Comparison of ENCODE assay signal across 16 cellular contexts in genomic region chr1:21636029-21636428, GRCh38. TPM values are rescaled to one million over a fixed set of nuclear protein-coding genes. Genes with fewer than 3 reads are reported as not detected.
DNase-seq lines count a peak whose midpoint lies in the region; ATAC-seq, FAIRE-seq and TF ChIP-seq lines count a peak whose summit lies in the region.
"Had no signal": no experiment of that assay in that cellular context is flagged by ENCODE, and none has a peak within 500 bp of the region (broad histone marks: within the 10 kb centered on the region; RNA-seq: fewer than 3 reads in every experiment).

No MANE protein-coding gene starts in this region.

- no peak overlapping the region for H4K8ac ChIP-seq in H1 (ENCODE audit: extremely low read depth, insufficient read depth, low read length)

- no peak overlapping the region for H3K14ac ChIP-seq in H1 (ENCODE audit: insufficient read length)

- ATAC-seq in GM18873 (IDR thresholded peaks at IDR 0.05; ENCODE audit: low FRiP score, unreplicated experiment) = no peak

- 95% methylated on average over 2 of the region's 2 CpGs for WGBS in mammary epithelial cell (ENCODE audit: low coverage, missing lambda C conversion rate)
- WGBS in H1 (ENCODE audit: extremely low coverage in 1 of 2, insufficient coverage in 1 of 2, insufficient read length in 1 of 2, insufficient replicate concordance in 2 of 2, low coverage in 1 of 2, low lambda C conversion rate in 2 of 2, missing lambda C conversion rate in 1 of 2), 2 experiments = 90% methylated on average over 2 of the region's 2 CpGs; no CpG with 5 or more reads in 1 of the 2 experiments
- 92 to 100% (median 96%) methylated on average over 2 of the region's 2 CpGs for WGBS in stomach, 5 donors

- H4K91ac ChIP-seq in H1 (replicated peaks; ENCODE audit: insufficient read length, low read length) = no peak overlapping the region

- H3K23ac ChIP-seq in H1 (ENCODE audit: insufficient read length) = no peak overlapping the region

- dilution Hi-C loops in mammary epithelial cell (cut with HindIII; ENCODE audit: low sequenced_read_pairs) = no loop called here

- H3K79me2 ChIP-seq in mammary epithelial cell (ENCODE audit: insufficient read depth, low read length) (no peaks in the 10 kb centered on the region), PC-9 (ENCODE audit: low read depth) (no peaks in the 10 kb centered on the region), H1 (ENCODE audit: control insufficient read depth in 1 of 2, insufficient read depth in 2 of 2, low read length in 2 of 2) (no peaks in the 10 kb centered on the region)

- no peaks in the 10 kb centered on the region for H3K27me3 ChIP-seq in breast epithelium
- no peaks in the 10 kb centered on the region for H3K27me3 ChIP-seq in mammary epithelial cell (ENCODE audit: insufficient read depth, low read length)
- H3K27me3 ChIP-seq in PC-9 (ENCODE audit: insufficient read depth, low read depth) = no peaks in the 10 kb centered on the region
- no peaks in the 10 kb centered on the region for H3K27me3 ChIP-seq in H1 (replicated peaks in 1 of 4; ENCODE audit: control insufficient read depth in 3 of 4, extremely low read depth in 1 of 4, insufficient read depth in 3 of 4, low read length in 3 of 4)
- H3K27me3 ChIP-seq in stomach = peaks cover 0 to 26% (median 0%) of the 10 kb centered on the region in 3 donors

- H3K27ac ChIP-seq in breast epithelium (peak overlapping the region; percentile 3 to 88), mammary epithelial cell (ENCODE audit: insufficient read depth, low read depth, low read length) (no peak overlapping the region), PC-9 (peak overlapping the region; percentile 77; the same call in 1 of the 2 replicates), H1 (ENCODE audit: low read depth, low read length) (no peak overlapping the region), stomach (peak overlapping the region in 3 of 5 donors; percentile 78 to 85 (median 84))
- H3K27ac ChIP-seq: HL-60 had no signal

- POLR2A ChIA-PET in PC-9 (lab: Charles Lee; ENCODE audit: unreplicated experiment) = no interaction called here
- POLR2A ChIA-PET in H1 (lab: Charles Lee; ENCODE audit: partially characterized antibody) = no interaction called here

- H3K56ac ChIP-seq in H1 (replicated peaks; ENCODE audit: insufficient read length, low read depth, low read length) = no peak overlapping the region

- H3K36me3 ChIP-seq in breast epithelium (no peaks in the 10 kb centered on the region), mammary epithelial cell (ENCODE audit: insufficient read depth, low read length) (no peaks in the 10 kb centered on the region), PC-9 (ENCODE audit: low read depth) (no peaks in the 10 kb centered on the region), H1 (ENCODE audit: control insufficient read depth in 2 of 4, insufficient read depth in 4 of 4, low read length in 3 of 4) (no peaks in the 10 kb centered on the region), stomach (no peaks in the 10 kb centered on the region)

- no peak for TF ChIP-seq RAD21 in H1 (IDR thresholded peaks at IDR 0.05 in 1 of 2, conservative IDR thresholded peaks at IDR 0.05 in 1 of 2; ENCODE audit: low read depth in 2 of 2, low read length in 2 of 2)

- BruUV-seq in mammary epithelial cell (replicated peaks; lab: Mats Ljungman, UMichigan) (no TSS peak), PC-9 (replicated peaks; lab: Mats Ljungman, UMichigan) (no TSS peak)

- H3K79me1 ChIP-seq in H1 (ENCODE audit: low read depth, low read length) = no peaks in the 10 kb centered on the region

- CTCF ChIA-PET in mammary epithelial cell (lab: Charles Lee; ENCODE audit: low non-redundant PET) (no interaction called here), PC-9 (lab: Charles Lee) (no interaction called here), H1 (lab: Charles Lee; ENCODE audit: partially characterized antibody) (no interaction called here)

- TF ChIP-seq CTCF in breast epithelium (IDR thresholded peaks at IDR 0.05) = no peak
- TF ChIP-seq CTCF in mammary epithelial cell (conservative IDR thresholded peaks at IDR 0.05 in 1 of 2, IDR thresholded peaks at IDR 0.05 in 1 of 2; ENCODE audit: extremely low read depth in 1 of 2, insufficient read depth in 1 of 2, low read depth in 1 of 2, low read length in 2 of 2) = no peak
- TF ChIP-seq CTCF in PC-9 (conservative IDR thresholded peaks at IDR 0.05) = no peak
- no peak for TF ChIP-seq CTCF in H1 (IDR thresholded peaks at IDR 0.05; ENCODE audit: control extremely low read depth in 1 of 3, insufficient read depth in 1 of 3, low read depth in 1 of 3, low read length in 3 of 3)
- no peak for TF ChIP-seq CTCF in stomach (IDR thresholded peaks at IDR 0.05)

- DNase-seq in breast epithelium (ENCODE audit: low spot score in 2 of 2) (no peak), mammary epithelial cell (no peak), PC-9 (no peak), H1 (ENCODE audit: low read depth in 1 of 2, low spot score in 2 of 2) (no peak), stomach (no peak), cardiac septum (ENCODE audit: low spot score) (no peak), NCI-H187 (lab: John Stamatoyannopoulos, UW) (no peak)
- DNase-seq: C1 segment of cervical spinal cord; CD4-positive, alpha-beta memory T cell; DND-41; GDM1; HCEC 1CT had no signal

- no peak overlapping the region for H2BK20ac ChIP-seq in H1 (ENCODE audit: low read length)

- H2BK15ac ChIP-seq in H1 (ENCODE audit: low read length) = no peak overlapping the region

- no peak for TF ChIP-seq EP300 in H1 (IDR thresholded peaks at IDR 0.05; ENCODE audit: borderline replicate concordance in 1 of 2, low read depth in 2 of 2, low read length in 2 of 2)
- no peak for TF ChIP-seq EP300 in stomach (IDR thresholded peaks at IDR 0.05)

- H3K18ac ChIP-seq in H1 (ENCODE audit: extremely low read depth, low read length) = no peak overlapping the region

- TF ChIP-seq POLR2A in breast epithelium (IDR thresholded peaks at IDR 0.05) = no peak
- no peak for TF ChIP-seq POLR2A in H1 (IDR thresholded peaks at IDR 0.05; ENCODE audit: control extremely low read depth in 1 of 2, low read depth in 2 of 2, low read length in 2 of 2)
- no peak for TF ChIP-seq POLR2A in stomach (IDR thresholded peaks at IDR 0.05)

- no peak overlapping the region for H2BK120ac ChIP-seq in H1 (replicated peaks; ENCODE audit: low read depth, low read length)

- no peaks in the 10 kb centered on the region for H3K23me2 ChIP-seq in H1 (ENCODE audit: low read depth, low read length)

- H3K9me2 ChIP-seq in PC-9 (ENCODE audit: insufficient read depth) = no peaks in the 10 kb centered on the region

- no peak overlapping the region for H3K4ac ChIP-seq in H1 (replicated peaks; ENCODE audit: insufficient read length, low read depth, low read length)

- H2AFZ ChIP-seq in mammary epithelial cell (ENCODE audit: low read depth, low read length) = no peak overlapping the region
- H2AFZ ChIP-seq in PC-9 = no peak overlapping the region
- no peak overlapping the region for H2AFZ ChIP-seq in H1 (ENCODE audit: low read length)

- H3K9me3 ChIP-seq in breast epithelium (no peaks in the 10 kb centered on the region), mammary epithelial cell (replicated peaks; ENCODE audit: insufficient read depth, low read length) (no peaks in the 10 kb centered on the region), PC-9 (ENCODE audit: insufficient read depth, low read depth) (no peaks in the 10 kb centered on the region), H1 (ENCODE audit: insufficient read depth in 2 of 2, low read depth in 1 of 2, low read length in 1 of 2) (no peaks in the 10 kb centered on the region), stomach (no peaks in the 10 kb centered on the region)

- FAIRE-seq in H1 (lab: Jason Lieb, UNC) = no peak
- FAIRE-seq: D721Med, GM12892 had no signal

- no peak overlapping the region for H4K5ac ChIP-seq in H1 (ENCODE audit: insufficient read length, low read depth, low read length)

- H3K9ac ChIP-seq in mammary epithelial cell (ENCODE audit: insufficient read depth, low read length) (no peak overlapping the region), H1 (replicated peaks in 1 of 4; ENCODE audit: extremely low read depth in 1 of 4, low read depth in 3 of 4, low read length in 3 of 4) (no peak overlapping the region)

- peaks cover 31% of the 10 kb centered on the region for H3F3A ChIP-seq in PC-9 (ENCODE audit: insufficient read depth, low read depth)

- H3K4me2 ChIP-seq in mammary epithelial cell (ENCODE audit: insufficient read depth, low read depth, low read length) (no peak overlapping the region), PC-9 (0 out of 2 replicates have a peak overlapping the region, but pooled peaks have one; percentile 56), H1 (ENCODE audit: insufficient read depth in 1 of 2, low read depth in 2 of 2, low read length in 2 of 2) (no peak overlapping the region)

- peak overlapping the region; percentile 39; the same call in 1 of the 2 replicates for H2AK5ac ChIP-seq in H1 (ENCODE audit: low read depth, low read length)

- intact Hi-C loops in breast epithelium (cut with DNase I; ENCODE audit: low total_unique reads) (no loop called here), mammary epithelial cell (cut with micrococcal nuclease) (no loop called here), PC-9 (cut with micrococcal nuclease; ENCODE audit: unreplicated experiment) (loop anchor here (10.0 kb wide), 1 partner anchor 1871 kb away; no protein-coding TSS in a partner anchor), stomach (cut with DNase I; ENCODE audit: low total_unique reads) (no loop called here), cardiac septum (cut with DNase I) (no loop called here)

- no peak overlapping the region for H2BK5ac ChIP-seq in H1 (ENCODE audit: low read depth, low read length)

- peaks cover 0 to 9% of the 10 kb centered on the region in 2 donors for H3K4me1 ChIP-seq in breast epithelium
- peaks cover 9% of the 10 kb centered on the region for H3K4me1 ChIP-seq in mammary epithelial cell (ENCODE audit: insufficient read depth, low read length)
- peaks cover 87% of the 10 kb centered on the region for H3K4me1 ChIP-seq in PC-9 (replicated peaks; ENCODE audit: insufficient read depth)
- H3K4me1 ChIP-seq in H1 (replicated peaks in 1 of 4; ENCODE audit: control insufficient read depth in 3 of 4, insufficient read depth in 4 of 4, low read length in 3 of 4) = peaks cover 3 to 21% (median 7%) of the 10 kb centered on the region in 4 experiments; a peak in 6 of 7 replicates
- peaks cover 33 to 59% (median 52%) of the 10 kb centered on the region in 4 donors for H3K4me1 ChIP-seq in stomach

- H3K4me3 ChIP-seq in breast epithelium (no peak overlapping the region), mammary epithelial cell (replicated peaks in 1 of 3; ENCODE audit: insufficient read depth in 1 of 3, low read depth in 2 of 3, low read length in 3 of 3) (no peak overlapping the region), PC-9 (no peak overlapping the region), H1 (ENCODE audit: extremely low read depth in 1 of 4, insufficient read depth in 2 of 4, low read depth in 3 of 4, low read length in 4 of 4) (no peak overlapping the region), stomach (no peak overlapping the region)

- H2BK12ac ChIP-seq in H1 (ENCODE audit: low read depth, low read length) = no peak overlapping the region

- H4K20me1 ChIP-seq in mammary epithelial cell (ENCODE audit: insufficient read depth, low read length) (no peaks in the 10 kb centered on the region), PC-9 (ENCODE audit: insufficient read depth) (no peaks in the 10 kb centered on the region), H1 (replicated peaks in 1 of 2; ENCODE audit: control insufficient read depth in 1 of 2, insufficient read depth in 2 of 2, low read length in 2 of 2) (no peaks in the 10 kb centered on the region)

- in situ Hi-C loops in mammary epithelial cell (cut with MboI; ENCODE audit: low sequenced_read_pairs in 2 of 2) = no loop called here

RNA-seq across cellular contexts. Expression of gene RAP1GAP, which starts 33.1 kb away (rescaled TPM):
- total RNA-seq in breast epithelium (1 to 10 TPM in 2 of 3 donors, under 1 TPM in 1; 0.32 to 7.2 (median 6.0) TPM), mammary epithelial cell (under 1 TPM; 0.17 to 0.54 TPM), PC-9 (2021) (22.7 and 30.2 TPM in 2 replicates), stomach (100 to 1,000 TPM in 1 of 5 donors, 10 to 100 TPM in 4; 21.1 to 117 (median 60.6) TPM), cardiac septum (2.7 TPM)
- polyA plus RNA-seq in mammary epithelial cell (0.31 TPM), H1 (2011; rRNA removed) (8.4 and 9.9 TPM in 2 replicates), stomach (10 to 100 TPM; 48.6 to 98.3 (median 57.9) TPM)
- 0.52 TPM for polyA minus RNA-seq in mammary epithelial cell
- 7.8 and 8.4 TPM in 2 replicates for total RNA-seq in H1 (2021; fragmentation: NEBNext Ultra II Directional; extraction: Animal tissue kit (Norgen Biotek cat#: 25700))
- polyA plus RNA-seq in H1 (2011; cell fraction: cytosol; rRNA removed) = 8.0 TPM
- 26.1 TPM for polyA plus RNA-seq in H1 (2011; cell fraction: nucleus; rRNA removed)
- 6.9 to 9.7 TPM (median 8.3 TPM) in 4 replicates for polyA plus RNA-seq in H1 (2012, experiment 1 of 2)
- 7.0 TPM for polyA plus RNA-seq in H1 (2012, experiment 2 of 2)
- 5.6 TPM for polyA plus RNA-seq in H1 (2013, experiment 1 of 2)
- 6.1 TPM for polyA plus RNA-seq in H1 (2013, experiment 2 of 2)
- 7.7 and 11.9 TPM in 2 replicates for polyA minus RNA-seq in H1 (2011; rRNA and poly(A)+ RNA removed)
- polyA minus RNA-seq in H1 (2011; cell fraction: cytosol; rRNA and poly(A)+ RNA removed) = 4.9 TPM
- 6.0 TPM for polyA minus RNA-seq in H1 (2011; cell fraction: nucleus; rRNA and poly(A)+ RNA removed)
- polyA plus RNA-seq: CD4-positive, alpha-beta memory T cell had no signal

Comparison
In these comparisons a context has a peak if more than half of its experiments do, and no peak if none do; other contexts are left out.
1. H3K27ac ChIP-seq: peak in breast epithelium (2 of 2), PC-9 (single experiment) and stomach (3 of 5); none in mammary epithelial cell (single experiment) and H1 (single experiment).